ENCODE assay signal across 1 cellular context in genomic region chr19:9952276-9952675, GRCh38.
TF ChIP-seq lines count a peak whose summit lies in the region.

No MANE protein-coding gene starts in this region.

TF ChIP-seq in K562, 482 proteins besides CTCF, POLR2A, EP300 and RAD21:
- peak; percentile 79 for TF ChIP-seq CEBPB (tag; IDR thresholded peaks at IDR 0.05)
- no peak for TF ChIP-seq CEBPG (CRISPR knock-in tag; IDR thresholded peaks at IDR 0.05)
- TF ChIP-seq CEBPG (tag; conservative IDR thresholded peaks at IDR 0.05 in 1 of 2, IDR thresholded peaks at IDR 0.05 in 1 of 2) = peak; percentile 21 to 61; a peak in 3 of 4 replicates
- no peak for TF ChIP-seq TBL1XR1 (IDR thresholded peaks at IDR 0.05; ENCODE audit: low read length in 2 of 2)
- TF ChIP-seq ZNF232 (CRISPR knock-in tag; IDR thresholded peaks at IDR 0.05) = peak; percentile 99
